Comparison of ENCODE assay signal across 1 cellular context in genomic region chr1:117826551-117827078, GRCh38.
A peak's percentile ranks its signal among the peaks of the same experiment; 100 is the strongest.
TF ChIP-seq lines count a peak whose summit lies in the region.

No MANE protein-coding gene starts in this region.

TF ChIP-seq in SK-N-SH, 30 proteins besides CTCF, POLR2A, EP300 and RAD21 (continued from another document):
- peak; percentile 58; the same call in 1 of the 2 replicates for TF ChIP-seq RXRA (IDR thresholded peaks at IDR 0.05; ENCODE audit: borderline replicate concordance, low read depth)
- TF ChIP-seq YY1 (IDR thresholded peaks at IDR 0.05; ENCODE audit: low read depth) = no peak
- peak; percentile 91 for TF ChIP-seq JUND (IDR thresholded peaks at IDR 0.05)
- peak; percentile 90 for TF ChIP-seq PBX3 (IDR thresholded peaks at IDR 0.05)
- peak; percentile 76; the same call in 1 of the 2 replicates for TF ChIP-seq POLR2AphosphoS5 (IDR thresholded peaks at IDR 0.05; ENCODE audit: low read depth, low read length)
- 0 out of 2 replicates have a peak, but pooled peaks have one; percentile 21 for TF ChIP-seq RCOR1 (IDR thresholded peaks at IDR 0.05; ENCODE audit: low read length)
- no peak for TF ChIP-seq TAF1 (IDR thresholded peaks at IDR 0.05; ENCODE audit: borderline replicate concordance, low read depth, low read length)
- no peak for TF ChIP-seq CHD2 (IDR thresholded peaks at IDR 0.05; ENCODE audit: low read length, partially characterized antibody)
- TF ChIP-seq NFIC (IDR thresholded peaks at IDR 0.05; ENCODE audit: borderline replicate concordance) = peak; percentile 89
- 0 out of 2 replicates have a peak, but pooled peaks have one; percentile 36 for TF ChIP-seq ZBTB33 (IDR thresholded peaks at IDR 0.05; ENCODE audit: borderline replicate concordance, low read depth)
- no peak for TF ChIP-seq ELF1 (IDR thresholded peaks at IDR 0.05)
